Comparison of ENCODE assay signal across 1 cellular context in genomic region chr13:102771298-102772041, GRCh38.
TF ChIP-seq lines count a peak whose summit lies in the region.

No MANE protein-coding gene starts in this region.

TF ChIP-seq in GM12878, 131 proteins besides CTCF, POLR2A, EP300 and RAD21:
- TF ChIP-seq ZBTB11 (CRISPR knock-in tag; IDR thresholded peaks at IDR 0.05) (no peak), NRF1 (conservative IDR thresholded peaks at IDR 0.05; ENCODE audit: low read depth, low read length) (no peak), SP1 (IDR thresholded peaks at IDR 0.05; ENCODE audit: low read depth, low read length) (no peak), PAX5 (IDR thresholded peaks at IDR 0.05; ENCODE audit: borderline replicate concordance, low read depth, low read length) (no peak), IKZF2 (IDR thresholded peaks at IDR 0.05) (peak in 1 of 2 experiments; percentile 16; a peak in 1 of 4 replicates)
